Comparison of ENCODE assay signal across 25 cellular contexts in genomic region chr11:126186031-126186698, GRCh38. TPM values are rescaled to one million over a fixed set of nuclear protein-coding genes. Genes with fewer than 3 reads are reported as not detected.
DNase-seq lines count a peak whose midpoint lies in the region; ATAC-seq and TF ChIP-seq lines count a peak whose summit lies in the region.
"Had no signal": no experiment of that assay in that cellular context is flagged by ENCODE, and none has a peak within 500 bp of the region (broad histone marks: within the 10 kb centered on the region; RNA-seq: fewer than 3 reads in every experiment).

No MANE protein-coding gene starts in this region.

- H3K4me1 Mint-ChIP-seq in natural killer cell treated with Interleukin-12 subunit alpha and Interleukin-12 subunit beta and Interleukin-15 and Interleukin-18, amount 100 ng/mL, for 72 hours (ENCODE audit: low read depth in 2 of 2): peaks cover 0 to 12% of the 10 kb centered on the region in 2 donors
- H3K4me1 Mint-ChIP-seq in natural killer cell (peaks cover 0 to 26% of the 10 kb centered on the region in 2 donors), immature natural killer cell (peaks cover 19 to 20% of the 10 kb centered on the region in 2 donors)
- H3K4me1 Mint-ChIP-seq in activated CD8-positive, alpha-beta memory T cell treated with anti-CD3 and anti-CD28 coated beads, Interleukin-2, amount 10 ng/mL, durations not matched to agents 7 days and 5 days: peaks cover 21% of the 10 kb centered on the region
- H3K4me1 Mint-ChIP-seq: activated naive CD8-positive, alpha-beta T cell treated with anti-CD3 and anti-CD28 coated beads for 36 hours; activated T-helper 17 cell treated with anti-CD3 and anti-CD28 coated beads, Interleukin-2, amount 50 U/mL, for 72 hours; central memory CD8-positive, alpha-beta T cell had no signal

- H3K4me3 Mint-ChIP-seq in natural killer cell treated with Interleukin-12 subunit alpha and Interleukin-12 subunit beta and Interleukin-15 and Interleukin-18, amount 100 ng/mL, for 72 hours: no peak overlapping the region
- H3K4me3 Mint-ChIP-seq in natural killer cell (no peak overlapping the region), immature natural killer cell (no peak overlapping the region)
- no peak overlapping the region for H3K4me3 Mint-ChIP-seq in activated CD8-positive, alpha-beta memory T cell treated with anti-CD3 and anti-CD28 coated beads, Interleukin-2, amount 10 ng/mL, durations not matched to agents 7 days and 5 days
- H3K4me3 Mint-ChIP-seq: activated naive CD8-positive, alpha-beta T cell treated with anti-CD3 and anti-CD28 coated beads for 36 hours; activated T-helper 17 cell treated with anti-CD3 and anti-CD28 coated beads, Interleukin-2, amount 50 U/mL, for 72 hours; central memory CD8-positive, alpha-beta T cell; mesothelial cell of epicardium; neural crest cell; stimulated activated effector memory CD8-positive, alpha-beta T cell treated with anti-CD3 and anti-CD28 coated beads, Interleukin-12 subunit alpha, Interleukin-12 subunit beta, amount 100 ng/mL, for 72 hours; WTC11 had no signal

- peak overlapping the region; percentile 22 for H3K18ac ChIP-seq in neuronal stem cell (ENCODE audit: low read length)

- H3K4me3 ChIP-seq in left ventricle myocardium inferior (no peak overlapping the region), neuronal stem cell (ENCODE audit: low read length in 2 of 2) (peak overlapping the region in 1 of 2 donors; percentile 37), upper lobe of right lung (no peak overlapping the region)
- H3K4me3 ChIP-seq: smooth muscle cell had no signal

- no peaks in the 10 kb centered on the region for H3K9me3 ChIP-seq in left ventricle myocardium inferior (replicated peaks)
- H3K9me3 ChIP-seq in neuronal stem cell (replicated peaks in 1 of 2; ENCODE audit: control insufficient read depth in 2 of 2, insufficient read depth in 1 of 2, low read depth in 1 of 2, low read length in 2 of 2): no peaks in the 10 kb centered on the region
- no peaks in the 10 kb centered on the region for H3K9me3 ChIP-seq in upper lobe of right lung
- H3K9me3 ChIP-seq: BE2C had no signal

- DNase-seq in natural killer cell treated with Interleukin-12 subunit alpha and Interleukin-12 subunit beta and Interleukin-15 and Interleukin-18, amount 100 ng/mL, for 72 hours (ENCODE audit: low spot score): peak; percentile 56
- DNase-seq in natural killer cell (no peak), left ventricle myocardium inferior (peak; percentile 69), neuronal stem cell (ENCODE audit: low spot score) (no peak), upper lobe of right lung (no peak), immature natural killer cell (no peak)
- no peak for DNase-seq in activated CD8-positive, alpha-beta memory T cell treated with anti-CD3 and anti-CD28 coated beads, Interleukin-2, amount 10 ng/mL, durations not matched to agents 7 days and 5 days
- no peak for DNase-seq in activated CD4-positive, CD25-positive, alpha-beta regulatory T cell treated with anti-CD3 and anti-CD28 coated beads, Interleukin-2, amount 50 U/mL, for 72 hours
- DNase-seq: activated naive CD8-positive, alpha-beta T cell treated with anti-CD3 and anti-CD28 coated beads for 36 hours; BE2C; DMS79 treated with DMSO at 0.1 percent for 48 hours; GOT3; left colon; NCI-H1417 treated with DMSO at 0.1 percent for 48 hours; NCI-H2081 treated with DMSO at 0.1 percent for 48 hours; NCI-H446; T1000 had no signal

- no peak overlapping the region for H3K4ac ChIP-seq in neuronal stem cell (ENCODE audit: low read length)

- TF ChIP-seq CTCF in natural killer cell (IDR thresholded peaks at IDR 0.05) (no peak), left ventricle myocardium inferior (IDR thresholded peaks at IDR 0.05; ENCODE audit: borderline replicate concordance) (no peak), upper lobe of right lung (IDR thresholded peaks at IDR 0.05) (no peak)

- no peak overlapping the region for H4K8ac ChIP-seq in neuronal stem cell (ENCODE audit: low read depth, low read length)

- no peaks in the 10 kb centered on the region for H3K36me3 Mint-ChIP-seq in natural killer cell treated with Interleukin-12 subunit alpha and Interleukin-12 subunit beta and Interleukin-15 and Interleukin-18, amount 100 ng/mL, for 72 hours
- H3K36me3 Mint-ChIP-seq in natural killer cell (no peaks in the 10 kb centered on the region), immature natural killer cell (peaks cover 0 to 10% (median 4%) of the 10 kb centered on the region in 3 donors)
- no peaks in the 10 kb centered on the region for H3K36me3 Mint-ChIP-seq in activated CD8-positive, alpha-beta memory T cell treated with anti-CD3 and anti-CD28 coated beads, Interleukin-2, amount 10 ng/mL, durations not matched to agents 7 days and 5 days

- no CpG with 5 or more reads among the region's 14 CpGs for WGBS in neuronal stem cell (ENCODE audit: extremely low coverage in 2 of 2, insufficient read length in 2 of 2, insufficient replicate concordance in 1 of 2), 2 donors

- peak overlapping the region; percentile 53 for H2BK15ac ChIP-seq in neuronal stem cell (ENCODE audit: low read length)

- no peak overlapping the region for H3K14ac ChIP-seq in neuronal stem cell (ENCODE audit: low read length)

- H2AFZ ChIP-seq in neuronal stem cell (ENCODE audit: low read length): no peak overlapping the region

- no peak overlapping the region for H2BK5ac ChIP-seq in neuronal stem cell (ENCODE audit: low read length)

- no peak overlapping the region for H4K91ac ChIP-seq in neuronal stem cell (ENCODE audit: low read depth, low read length, poor library complexity)

- CTCF ChIA-PET in activated CD8-positive, alpha-beta memory T cell treated with anti-CD3 and anti-CD28 coated beads, Interleukin-2, amount 10 ng/mL, durations not matched to agents 7 days and 5 days (lab: Charles Lee): no interaction called here

- intact Hi-C loops in natural killer cell (cut with micrococcal nuclease): no loop called here
- intact Hi-C loops in left ventricle myocardium inferior (cut with micrococcal nuclease): no loop called here
- intact Hi-C loops in upper lobe of right lung (cut with DNase I): no loop called here

- no peaks in the 10 kb centered on the region for H3K4me1 ChIP-seq in left ventricle myocardium inferior
- peaks cover 9 to 26% of the 10 kb centered on the region in 2 donors for H3K4me1 ChIP-seq in neuronal stem cell (ENCODE audit: control insufficient read depth in 2 of 2, insufficient read depth in 1 of 2, low read depth in 1 of 2, low read length in 2 of 2)
- no peaks in the 10 kb centered on the region for H3K4me1 ChIP-seq in upper lobe of right lung

- H2AK5ac ChIP-seq in neuronal stem cell (ENCODE audit: low read depth, low read length): peak overlapping the region; percentile 23

- H3K36me3 ChIP-seq in left ventricle myocardium inferior: peaks cover 4% of the 10 kb centered on the region
- H3K36me3 ChIP-seq in neuronal stem cell (replicated peaks in 1 of 2; ENCODE audit: control insufficient read depth in 2 of 2, insufficient read depth in 2 of 2, low read length in 2 of 2): peaks cover 6 to 9% of the 10 kb centered on the region in 2 donors
- H3K36me3 ChIP-seq in upper lobe of right lung: no peaks in the 10 kb centered on the region

- peaks cover 2% of the 10 kb centered on the region for H3K79me1 ChIP-seq in neuronal stem cell (ENCODE audit: low read depth, low read length)

- H3K23ac ChIP-seq in neuronal stem cell (ENCODE audit: low read depth, low read length, poor library complexity): peak overlapping the region; percentile 5

- H3K27me3 Mint-ChIP-seq in natural killer cell treated with Interleukin-12 subunit alpha and Interleukin-12 subunit beta and Interleukin-15 and Interleukin-18, amount 100 ng/mL, for 72 hours: no peaks in the 10 kb centered on the region
- peaks cover 0 to 3% of the 10 kb centered on the region in 2 donors for H3K27me3 Mint-ChIP-seq in natural killer cell (ENCODE audit: low read depth in 2 of 2)
- no peaks in the 10 kb centered on the region for H3K27me3 Mint-ChIP-seq in activated CD8-positive, alpha-beta memory T cell treated with anti-CD3 and anti-CD28 coated beads, Interleukin-2, amount 10 ng/mL, durations not matched to agents 7 days and 5 days
- H3K27me3 Mint-ChIP-seq in immature natural killer cell (ENCODE audit: low read depth in 3 of 3): peaks cover 0 to under 1% (median 0%) of the 10 kb centered on the region in 3 donors
- H3K27me3 Mint-ChIP-seq: activated naive CD8-positive, alpha-beta T cell treated with anti-CD3 and anti-CD28 coated beads for 36 hours; activated T-helper 17 cell treated with anti-CD3 and anti-CD28 coated beads, Interleukin-2, amount 50 U/mL, for 72 hours; central memory CD8-positive, alpha-beta T cell; progenitor cell of endocrine pancreas had no signal

- H3K27ac Mint-ChIP-seq in natural killer cell treated with Interleukin-12 subunit alpha and Interleukin-12 subunit beta and Interleukin-15 and Interleukin-18, amount 100 ng/mL, for 72 hours: no peak overlapping the region
- no peak overlapping the region for H3K27ac Mint-ChIP-seq in natural killer cell
- H3K27ac Mint-ChIP-seq in activated CD8-positive, alpha-beta memory T cell treated with anti-CD3 and anti-CD28 coated beads, Interleukin-2, amount 10 ng/mL, durations not matched to agents 7 days and 5 days: no peak overlapping the region
- no peak overlapping the region for H3K27ac Mint-ChIP-seq in immature natural killer cell
- H3K27ac Mint-ChIP-seq: activated naive CD8-positive, alpha-beta T cell treated with anti-CD3 and anti-CD28 coated beads for 36 hours; progenitor cell of endocrine pancreas; stimulated activated effector memory CD8-positive, alpha-beta T cell treated with anti-CD3 and anti-CD28 coated beads, Interleukin-12 subunit alpha, Interleukin-12 subunit beta, amount 100 ng/mL, for 72 hours had no signal

- H3K27ac ChIP-seq in left ventricle myocardium inferior (replicated peaks) (no peak overlapping the region), neuronal stem cell (replicated peaks; ENCODE audit: low read length) (no peak overlapping the region), upper lobe of right lung (no peak overlapping the region)

- no peak overlapping the region for H2BK120ac ChIP-seq in neuronal stem cell (ENCODE audit: low read depth, low read length)

- H3K27me3 ChIP-seq in left ventricle myocardium inferior (ENCODE audit: low read depth): no peaks in the 10 kb centered on the region
- no peaks in the 10 kb centered on the region for H3K27me3 ChIP-seq in neuronal stem cell (ENCODE audit: control insufficient read depth in 3 of 3, insufficient read depth in 3 of 3, low read depth in 1 of 3, low read length in 3 of 3)
- no peaks in the 10 kb centered on the region for H3K27me3 ChIP-seq in upper lobe of right lung
- H3K27me3 ChIP-seq: BE2C had no signal

- peak overlapping the region; percentile 7 for H2BK12ac ChIP-seq in neuronal stem cell (ENCODE audit: low read length)

- no peak overlapping the region for H3K4me2 ChIP-seq in neuronal stem cell (ENCODE audit: insufficient read depth, low read length, poor library complexity, severe bottlenecking)
- H3K4me2 ChIP-seq: smooth muscle cell had no signal

- no peak overlapping the region for H3K9ac ChIP-seq in neuronal stem cell (ENCODE audit: low read depth, low read length, poor library complexity)

- ATAC-seq in natural killer cell treated with Interleukin-12 subunit alpha and Interleukin-12 subunit beta and Interleukin-15 and Interleukin-18, amount 100 ng/mL, for 72 hours: no peak
- ATAC-seq in natural killer cell (no peak), upper lobe of right lung (peak; percentile 6)
- ATAC-seq in activated CD8-positive, alpha-beta memory T cell treated with anti-CD3 and anti-CD28 coated beads, Interleukin-2, amount 10 ng/mL, durations not matched to agents 7 days and 5 days: no peak
- ATAC-seq: activated T-helper 17 cell treated with anti-CD3 and anti-CD28 coated beads, Interleukin-2, amount 50 U/mL, for 72 hours; stimulated activated effector memory CD8-positive, alpha-beta T cell treated with anti-CD3 and anti-CD28 coated beads, Interleukin-12 subunit alpha, Interleukin-12 subunit beta, amount 100 ng/mL, for 72 hours had no signal

- H3K9me3 Mint-ChIP-seq in natural killer cell treated with Interleukin-12 subunit alpha and Interleukin-12 subunit beta and Interleukin-15 and Interleukin-18, amount 100 ng/mL, for 72 hours: no peaks in the 10 kb centered on the region
- no peaks in the 10 kb centered on the region for H3K9me3 Mint-ChIP-seq in natural killer cell
- no peaks in the 10 kb centered on the region for H3K9me3 Mint-ChIP-seq in activated CD8-positive, alpha-beta memory T cell treated with anti-CD3 and anti-CD28 coated beads, Interleukin-2, amount 10 ng/mL, durations not matched to agents 7 days and 5 days (ENCODE audit: low read depth)
- no peaks in the 10 kb centered on the region for H3K9me3 Mint-ChIP-seq in immature natural killer cell
- H3K9me3 Mint-ChIP-seq: activated T-helper 17 cell treated with anti-CD3 and anti-CD28 coated beads, Interleukin-2, amount 50 U/mL, for 72 hours; central memory CD8-positive, alpha-beta T cell; mesothelial cell of epicardium; neural crest cell; stimulated activated effector memory CD8-positive, alpha-beta T cell treated with anti-CD3 and anti-CD28 coated beads, Interleukin-12 subunit alpha, Interleukin-12 subunit beta, amount 100 ng/mL, for 72 hours; WTC11 had no signal

RNA-seq across cellular contexts. Expression of gene RPUSD4, which starts 25.3 kb away (rescaled TPM):
- 10 to 100 TPM; 36.5 to 53.5 TPM for total RNA-seq in natural killer cell treated with Interleukin-12 subunit alpha and Interleukin-12 subunit beta and Interleukin-15 and Interleukin-18, amount 100 ng/mL, for 72 hours
- total RNA-seq in natural killer cell (10 to 100 TPM; 27.1 to 41.7 (median 38.9) TPM), left ventricle myocardium inferior (37.6 TPM), upper lobe of right lung (21.6 TPM)
- 22.3 TPM for polyA plus RNA-seq in neuronal stem cell (2013, experiment 1 of 2)
- polyA plus RNA-seq in neuronal stem cell (2013, experiment 2 of 2): 20.9 TPM
- total RNA-seq in activated CD8-positive, alpha-beta memory T cell treated with anti-CD3 and anti-CD28 coated beads, Interleukin-2, amount 10 ng/mL, durations not matched to agents 7 days and 5 days: 10 to 100 TPM; 32.0 to 38.8 TPM
- polyA plus RNA-seq in immature natural killer cell: 10 to 100 TPM in 2 of 3 donors, 1 to 10 TPM in 1; 4.5 to 15.0 (median 10.5) TPM

RNA-seq across cellular contexts. Expression of gene FAM118B, which starts 25.4 kb away (rescaled TPM):
- 10 to 100 TPM; 13.8 to 16.9 TPM for total RNA-seq in natural killer cell treated with Interleukin-12 subunit alpha and Interleukin-12 subunit beta and Interleukin-15 and Interleukin-18, amount 100 ng/mL, for 72 hours
- total RNA-seq in natural killer cell: 1 to 10 TPM; 5.4 to 9.7 (median 7.8) TPM
- total RNA-seq in left ventricle myocardium inferior: 26.7 TPM
- polyA plus RNA-seq in neuronal stem cell (2013, experiment 1 of 2): 22.4 TPM
- 22.5 TPM for polyA plus RNA-seq in neuronal stem cell (2013, experiment 2 of 2)
- total RNA-seq in upper lobe of right lung: 37.5 TPM
- 10 to 100 TPM in 1 of 2 experiments, 1 to 10 TPM in 1; 9.9 to 14.7 TPM for total RNA-seq in activated CD8-positive, alpha-beta memory T cell treated with anti-CD3 and anti-CD28 coated beads, Interleukin-2, amount 10 ng/mL, durations not matched to agents 7 days and 5 days
- 10 to 100 TPM; 11.5 to 21.1 (median 13.7) TPM for polyA plus RNA-seq in immature natural killer cell

Comparison
In these comparisons a context has a peak if more than half of its experiments do, and no peak if none do; other contexts are left out.
1. DNase-seq: peak in natural killer cell treated with Interleukin-12 subunit alpha and Interleukin-12 subunit beta and Interleukin-15 and Interleukin-18, amount 100 ng/mL, for 72 hours (single experiment) and left ventricle myocardium inferior (single experiment); none in natural killer cell (single experiment), neuronal stem cell (single experiment), upper lobe of right lung (single experiment), activated CD8-positive, alpha-beta memory T cell treated with anti-CD3 and anti-CD28 coated beads, Interleukin-2, amount 10 ng/mL, durations not matched to agents 7 days and 5 days (single experiment), activated CD4-positive, CD25-positive, alpha-beta regulatory T cell treated with anti-CD3 and anti-CD28 coated beads, Interleukin-2, amount 50 U/mL, for 72 hours (single experiment) and immature natural killer cell (0 of 3).